In genomic region chr12:48903363-48903981, GRCh38 we compare ENCODE assay signal across 9 cellular contexts. TPM values are rescaled to one million over a fixed set of nuclear protein-coding genes. Genes with fewer than 3 reads are reported as not detected.
DNase-seq lines count a peak whose midpoint lies in the region; ATAC-seq and TF ChIP-seq lines count a peak whose summit lies in the region.
"Had no signal": no experiment of that assay in that cellular context is flagged by ENCODE, and none has a peak within 500 bp of the region (broad histone marks: within the 10 kb centered on the region; RNA-seq: fewer than 3 reads in every experiment).

No MANE protein-coding gene starts in this region.

- no peak for TF ChIP-seq CTCF in CD4-positive, alpha-beta T cell (IDR thresholded peaks at IDR 0.05)
- no peak for TF ChIP-seq CTCF in cardiac fibroblast (IDR thresholded peaks at IDR 0.05; ENCODE audit: low read depth, low read length)
- TF ChIP-seq CTCF in natural killer cell (IDR thresholded peaks at IDR 0.05), result no peak
- no peak for TF ChIP-seq CTCF in sigmoid colon (IDR thresholded peaks at IDR 0.05)

- CTCF ChIA-PET in CD4-positive, alpha-beta T cell (lab: Charles Lee), result interaction anchor here (0.7 to 2.3 kb wide), 20 partner anchors 13 to 93 kb away, joined by 3 to 15 read pairs (median 4); partner anchors contain the start of genes FKBP11, RND1 and WNT1
- CTCF ChIA-PET in HEK293T (lab: Yijun Ruan, JAX), result interaction anchor here (0.7 to 1.9 kb wide), 6 partner anchors 11 to 84 kb away, joined by 3 to 17 read pairs (median 4); no protein-coding TSS in a partner anchor

- H3K4me3 Mint-ChIP-seq in CD4-positive, alpha-beta T cell, result peak overlapping the region; percentile 20
- H3K4me3 Mint-ChIP-seq in natural killer cell, result peak overlapping the region; percentile 70

- H3K27me3 ChIP-seq in CD4-positive, alpha-beta T cell (ENCODE audit: control insufficient read depth, insufficient read depth, low read length), result no peaks in the 10 kb centered on the region
- peaks cover 0 to under 1% (median 0%) of the 10 kb centered on the region in 3 donors for H3K27me3 ChIP-seq in sigmoid colon
- H3K27me3 ChIP-seq: esophagus squamous epithelium had no signal

- peak overlapping the region in 1 of 2 donors; percentile 21 for H3K4me3 ChIP-seq in cardiac fibroblast (replicated peaks in 1 of 2; ENCODE audit: low read depth in 2 of 2, low read length in 2 of 2)
- peak overlapping the region in 2 of 4 donors; percentile 39 to 43 for H3K4me3 ChIP-seq in sigmoid colon

- H3K4me1 Mint-ChIP-seq in CD4-positive, alpha-beta T cell (ENCODE audit: low read depth), result peaks cover 4% of the 10 kb centered on the region
- peaks cover 6 to 11% of the 10 kb centered on the region in 2 donors for H3K4me1 Mint-ChIP-seq in natural killer cell

- no peak for TF ChIP-seq POLR2A in sigmoid colon (IDR thresholded peaks at IDR 0.05)

- peaks cover 8% of the 10 kb centered on the region for H3K27me3 Mint-ChIP-seq in CD4-positive, alpha-beta T cell
- H3K27me3 Mint-ChIP-seq in natural killer cell (ENCODE audit: low read depth in 2 of 2), result peaks cover 2 to 3% of the 10 kb centered on the region in 2 donors

- no peaks in the 10 kb centered on the region for H3K36me3 Mint-ChIP-seq in CD4-positive, alpha-beta T cell (ENCODE audit: low read depth)
- H3K36me3 Mint-ChIP-seq in natural killer cell, result no peaks in the 10 kb centered on the region

- H3K9me3 ChIP-seq in CD4-positive, alpha-beta T cell (ENCODE audit: control insufficient read depth, low read length), result no peaks in the 10 kb centered on the region
- H3K9me3 ChIP-seq in sigmoid colon, result no peaks in the 10 kb centered on the region
- H3K9me3 ChIP-seq: esophagus squamous epithelium had no signal

- POLR2A ChIA-PET in CD4-positive, alpha-beta T cell (lab: Charles Lee), result interaction anchor here (0.8 to 4.4 kb wide), 7 partner anchors 15 to 74 kb away, joined by 3 to 21 read pairs (median 5); partner anchors contain the start of genes FKBP11 and WNT1
- POLR2A ChIA-PET in HEK293T (lab: Yijun Ruan, JAX), result interaction anchor here (1.1 to 1.2 kb wide), 2 partner anchors 20 to 51 kb away, joined by 3 read pairs; no protein-coding TSS in a partner anchor

- WGBS in sigmoid colon, 2 donors, result 53 to 76% methylated on average over 20 of the region's 20 CpGs

- TF ChIP-seq EP300 in sigmoid colon (IDR thresholded peaks at IDR 0.05), result no peak

- H3K4me1 ChIP-seq in sigmoid colon, result peaks cover 0 to 8% (median 2%) of the 10 kb centered on the region in 4 donors

- no peak overlapping the region for H3K27ac ChIP-seq in CD4-positive, alpha-beta T cell (ENCODE audit: low read depth, low read length)
- no peak overlapping the region for H3K27ac ChIP-seq in sigmoid colon
- H3K27ac ChIP-seq: esophagus squamous epithelium had no signal

- no peak overlapping the region for H3K27ac Mint-ChIP-seq in CD4-positive, alpha-beta T cell
- H3K27ac Mint-ChIP-seq in natural killer cell, result peak overlapping the region in 1 of 2 donors; percentile 83

- no peak for ATAC-seq in CD4-positive, alpha-beta T cell (ENCODE audit: poor library complexity)
- ATAC-seq in natural killer cell (peak in 2 of 3 donors; percentile 2 to 17), HG02938 (IDR thresholded peaks at IDR 0.05; ENCODE audit: unreplicated experiment) (no peak), HG03280 (IDR thresholded peaks at IDR 0.05; ENCODE audit: unreplicated experiment) (no peak)

- no peak for DNase-seq in CD4-positive, alpha-beta T cell
- no peak for DNase-seq in HEK293T (ENCODE audit: extremely low spot score)
- peak; percentile 69 to 81 for DNase-seq in cardiac fibroblast (ENCODE audit: low read depth in 2 of 2)
- no peak for DNase-seq in natural killer cell
- no peak for DNase-seq in sigmoid colon
- DNase-seq in amygdala (lab: John Stamatoyannopoulos, UW), result no peak
- DNase-seq: esophagus squamous epithelium had no signal

- intact Hi-C loops in CD4-positive, alpha-beta T cell (cut with DNase I, micrococcal nuclease), result loop anchor here (5.0 kb wide), 2 partner anchors 84 to 94 kb away; partner anchors contain the start of gene DDN (in 1 of the 2)
- intact Hi-C loops in natural killer cell (cut with micrococcal nuclease), result loop anchor here (5.0 kb wide), 1 partner anchor 84 kb away; no protein-coding TSS in a partner anchor
- intact Hi-C loops in sigmoid colon (cut with DNase I), result loop anchor here (5.0 kb wide), 1 partner anchor 34 kb away; no protein-coding TSS in a partner anchor

- H3K36me3 ChIP-seq in sigmoid colon, result no peaks in the 10 kb centered on the region
- H3K36me3 ChIP-seq: esophagus squamous epithelium had no signal

- no peaks in the 10 kb centered on the region for H3K9me3 Mint-ChIP-seq in CD4-positive, alpha-beta T cell
- no peaks in the 10 kb centered on the region for H3K9me3 Mint-ChIP-seq in natural killer cell

TF ChIP-seq in HEK293T, 16 proteins besides CTCF, POLR2A, EP300 and RAD21:
- TF ChIP-seq L3MBTL2 (conservative IDR thresholded peaks at IDR 0.05) (0 out of 2 replicates have a peak, but pooled peaks have one; percentile 8), FOXA1 (IDR thresholded peaks at IDR 0.05) (no peak)
TF ChIP-seq in HEK293T: peak in this region for 1.

RNA-seq across cellular contexts. Expression of gene FKBP11, which starts 21.8 kb away (rescaled TPM):
- total RNA-seq in CD4-positive, alpha-beta T cell, result 10 to 100 TPM; 82.3 to 85.9 TPM
- total RNA-seq in natural killer cell (100 to 1,000 TPM; 156 to 228 (median 218) TPM), sigmoid colon (1 to 10 TPM; 4.6 to 7.5 (median 6.4) TPM)
- polyA plus RNA-seq in sigmoid colon, result 10 to 100 TPM; 12.0 to 50.2 (median 12.3) TPM

RNA-seq across cellular contexts. Expression of gene RND1, which starts 37.8 kb away (rescaled TPM):
- total RNA-seq in CD4-positive, alpha-beta T cell, result 1 to 10 TPM; 4.8 to 5.7 TPM
- total RNA-seq in natural killer cell (1 to 10 TPM; 1.7 to 6.8 (median 5.6) TPM), sigmoid colon (1 to 10 TPM in 1 of 4 donors, under 1 TPM in 1, not detected in 2; 0.36 to 5.2 TPM)
- polyA plus RNA-seq in sigmoid colon, result 10 to 100 TPM in 1 of 3 donors, 1 to 10 TPM in 2; 2.4 to 16.2 (median 8.0) TPM

RNA-seq across cellular contexts. Expression of gene DDX23, which starts 51.5 kb away (rescaled TPM):
- 10 to 100 TPM; 69.4 to 76.5 TPM for total RNA-seq in CD4-positive, alpha-beta T cell
- total RNA-seq in natural killer cell (100 to 1,000 TPM in 2 of 3 donors, 10 to 100 TPM in 1; 96.0 to 123 (median 104) TPM), sigmoid colon (10 to 100 TPM; 52.8 to 91.5 (median 56.3) TPM)
- polyA plus RNA-seq in sigmoid colon, result 10 to 100 TPM; 32.4 to 72.0 (median 40.7) TPM

RNA-seq across cellular contexts. Expression of gene ARF3, which starts 53.8 kb away (rescaled TPM):
- 10 to 100 TPM; 32.0 to 34.6 TPM for total RNA-seq in CD4-positive, alpha-beta T cell
- total RNA-seq in natural killer cell, result 100 to 1,000 TPM in 1 of 3 donors, 10 to 100 TPM in 2; 80.7 to 114 (median 88.4) TPM
- 10 to 100 TPM; 37.9 to 61.0 (median 49.3) TPM for total RNA-seq in sigmoid colon
- polyA plus RNA-seq in sigmoid colon, result 100 to 1,000 TPM in 2 of 3 donors, 10 to 100 TPM in 1; 87.7 to 161 (median 132) TPM

Comparison
In these comparisons a context has a peak if more than half of its experiments do, and no peak if none do; other contexts are left out.
1. ATAC-seq: peak in natural killer cell (2 of 3); none in CD4-positive, alpha-beta T cell (single experiment), HG02938 (single experiment) and HG03280 (single experiment).
2. DNase-seq: peak in cardiac fibroblast (2 of 2); none in CD4-positive, alpha-beta T cell (0 of 10), HEK293T (single experiment), natural killer cell (single experiment), sigmoid colon (single experiment) and amygdala (0 of 56).
3. RNA of gene FKBP11, which starts 21.8 kb away (total RNA-seq): 156 to 228 TPM in natural killer cell and 82.3 to 85.9 TPM in CD4-positive, alpha-beta T cell; 4.6 to 7.5 TPM in sigmoid colon; every median in the first group is over 4 times any median in the second.